36 cellular contexts compared by ENCODE assay signal in the genomic region with DNA sequence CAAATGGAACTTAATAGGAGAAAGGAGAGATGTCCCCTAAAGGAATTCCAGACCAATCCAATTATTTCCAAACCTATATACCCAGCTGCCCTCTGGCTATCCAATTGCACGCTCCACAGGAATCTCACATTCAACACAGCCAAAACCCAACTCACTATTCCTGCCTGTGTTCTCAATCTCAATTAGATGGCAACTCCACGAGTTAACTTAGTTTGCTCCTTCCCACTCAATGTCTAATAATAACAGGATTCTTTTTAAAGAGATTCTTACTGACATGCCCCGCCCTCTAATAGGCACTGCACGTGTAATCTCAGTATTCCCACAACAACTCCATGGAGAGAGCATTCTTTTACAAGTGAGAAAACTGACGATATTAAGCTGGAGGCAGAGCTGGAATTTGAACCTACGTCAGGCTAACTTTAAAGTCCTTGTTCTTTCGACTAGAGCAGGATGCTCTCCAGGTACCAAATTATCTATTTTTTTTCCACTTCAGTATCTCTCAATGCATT. TPM values are rescaled to one million over a fixed set of nuclear protein-coding genes. Genes with fewer than 3 reads are reported as not detected.
"Had no signal": no experiment of that assay in that cellular context is flagged by ENCODE, and none has a peak within 500 bp of the region (broad histone marks: within the 10 kb centered on the region; RNA-seq: fewer than 3 reads in every experiment).

No MANE protein-coding gene starts in this region.

- ATAC-seq: activated CD8-positive, alpha-beta memory T cell treated with anti-CD3 and anti-CD28 coated beads, Interleukin-2, amount 10 ng/mL, durations not matched to agents 7 days and 5 days; activated naive CD8-positive, alpha-beta T cell treated with anti-CD3 and anti-CD28 coated beads, Interleukin-2, amount 50 U/mL, for 24 hours had no signal

- H3K27me3 ChIP-seq: MG63, SJCRH30 had no signal

- H3K36me3 ChIP-seq: MG63, SJCRH30, WERI-Rb-1 had no signal

- H3K4me3 ChIP-seq: MG63, PC-9, SJCRH30, SK-N-MC had no signal

- H3K9me3 ChIP-seq: MG63, SJCRH30 had no signal

- DNase-seq: activated CD4-positive, alpha-beta memory T cell treated with anti-CD3 and anti-CD28 coated beads, Interleukin-2, amount 10 ng/mL, durations not matched to agents 7 days and 5 days; activated CD4-positive, alpha-beta T cell treated with anti-CD3 and anti-CD28 coated beads for 1 hour; activated CD4-positive, alpha-beta T cell treated with anti-CD3 and anti-CD28 coated beads for 48 hours; activated CD4-positive, CD25-positive, alpha-beta regulatory T cell; activated CD8-positive, alpha-beta memory T cell treated with anti-CD3 and anti-CD28 coated beads for 24 hours; activated CD8-positive, alpha-beta memory T cell treated with anti-CD3 and anti-CD28 coated beads, Interleukin-2, amount 10 ng/mL, durations not matched to agents 7 days and 5 days; activated CD8-positive, alpha-beta memory T cell treated with anti-CD3 and anti-CD28 coated beads, Interleukin-2, amount 50 U/mL, for 48 hours; activated effector memory CD4-positive, alpha-beta T cell treated with Interleukin-2 at 50 U/mL for 16 hours; activated naive CD4-positive, alpha-beta T cell treated with anti-CD3 and anti-CD28 coated beads, Interleukin-2, amount 10 ng/mL, durations not matched to agents 7 days and 5 days; activated naive CD8-positive, alpha-beta T cell treated with anti-CD3 and anti-CD28 coated beads, Interleukin-2, amount 50 U/mL, for 24 hours; activated T-cell treated with anti-CD3 and anti-CD28 coated beads, Interleukin-2, amount 50 U/mL, for 48 hours; anterior cingulate cortex; Kasumi-1; KG1; MG63; NCI-H1048; NCI-H1105 treated with DMSO at 0.1 percent for 48 hours; NCI-H1436 treated with DMSO at 0.1 percent for 48 hours; NCI-H1694 treated with DMSO at 0.1 percent for 48 hours; NCI-H2029; NCI-H2107; NCI-H2171; NCI-H510A; NCI-H526; NCI-H748 treated with DMSO at 0.1 percent for 48 hours; NK-92 treated with Interleukin-12 subunit alpha and Interleukin-12 subunit beta, amount 100 ng/mL, for 24 hours; PC-9; SHP77; SJCRH30; T1000; WERI-Rb-1 had no signal

- H3K27ac ChIP-seq: PC-9, RWPE1, SJCRH30, SK-N-MC, WERI-Rb-1 had no signal

RNA-seq across cellular contexts. Expression of gene SEC16B, which starts 59.2 kb away (rescaled TPM):
- total RNA-seq: activated CD4-positive, alpha-beta memory T cell treated with anti-CD3 and anti-CD28 coated beads, Interleukin-2, amount 10 ng/mL, durations not matched to agents 7 days and 5 days; OCI-LY7; T-helper 1 cell treated with Interleukin-12 subunit alpha and Interleukin-12 subunit beta and Interleukin-4 antibody, amounts not matched to agents 30 ng/mL and 1 ng/mL, for 36 hours; T-helper 2 cell treated with Interferon-gamma antibody and Interleukin-4, amounts not matched to agents 100 ng/mL and 5 ng/mL, for 36 hours had no signal
